In the genomic region with DNA sequence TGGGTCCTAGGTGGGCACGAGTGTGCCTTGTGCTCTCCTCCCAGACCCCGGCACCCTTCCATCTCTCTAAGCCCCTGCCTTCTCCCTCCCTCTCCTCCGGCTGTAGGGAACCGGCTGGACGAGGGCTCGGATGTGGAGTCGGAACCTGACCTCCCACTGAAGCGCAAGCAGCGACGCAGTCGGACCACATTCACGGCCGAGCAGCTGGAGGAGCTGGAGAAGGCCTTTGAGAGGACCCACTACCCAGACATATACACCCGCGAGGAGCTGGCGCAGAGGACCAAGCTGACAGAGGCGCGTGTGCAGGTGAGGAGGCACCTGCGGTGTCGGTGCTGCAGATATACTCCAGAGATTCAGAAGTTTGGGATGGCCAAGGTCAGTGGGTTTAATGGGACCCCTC, we compare ENCODE assay signal across 28 cellular contexts.
"Had no signal": no experiment of that assay in that cellular context is flagged by ENCODE, and none has a peak within 500 bp of the region (broad histone marks: within the 10 kb centered on the region; RNA-seq: fewer than 3 reads in every experiment).

No MANE protein-coding gene starts in this region.

- H3K4me1 ChIP-seq: colonic mucosa, esophagus muscularis mucosa, esophagus squamous epithelium, foreskin keratinocyte, gastrocnemius medialis, gastroesophageal sphincter, heart left ventricle, heart right ventricle had no signal

- FAIRE-seq: colon, endometrium, frontal cortex had no signal

- H3K36me3 ChIP-seq: colonic mucosa, esophagus muscularis mucosa, esophagus squamous epithelium, gastrocnemius medialis, gastroesophageal sphincter, heart left ventricle, heart right ventricle had no signal

- H3K27me3 ChIP-seq: colonic mucosa had no signal

- H3K4me3 ChIP-seq: colonic mucosa, coronary artery, dorsolateral prefrontal cortex, esophagus muscularis mucosa, esophagus squamous epithelium, gastrocnemius medialis, gastroesophageal sphincter, heart left ventricle, heart right ventricle had no signal

- H3K27ac ChIP-seq: colonic mucosa, coronary artery, dorsolateral prefrontal cortex, epithelial cell of prostate, esophagus muscularis mucosa, esophagus squamous epithelium, foreskin keratinocyte, gastrocnemius medialis, gastroesophageal sphincter, heart left ventricle, heart right ventricle had no signal

- DNase-seq: colonic mucosa; cortex of kidney; dermis blood vessel endothelial cell; dorsolateral prefrontal cortex; effector CD4-positive, alpha-beta T cell; effector CD8-positive, alpha-beta T cell; effector memory CD4-positive, alpha-beta T cell; effector memory CD8-positive, alpha-beta T cell; endodermal cell; erythroblast; esophagus squamous epithelium; foreskin fibroblast; foreskin keratinocyte; foreskin melanocyte; gastrocnemius medialis; glutamatergic neuron; head of caudate nucleus; heart left ventricle; heart right ventricle had no signal

- ATAC-seq: effector memory CD8-positive, alpha-beta T cell; esophagus mucosa; foreskin keratinocyte; gastrocnemius medialis; gastroesophageal sphincter; heart left ventricle; heart right ventricle had no signal

- H3K27ac Mint-ChIP-seq: dendritic cell treated with granulocyte-macrophage colony-stimulating factor and Interleukin-4, amounts not matched to agents 40 ng/mL and 50 ng/mL, for 4 days; effector memory CD8-positive, alpha-beta T cell; endodermal cell had no signal

- H3K9me3 Mint-ChIP-seq: dendritic cell treated with granulocyte-macrophage colony-stimulating factor and Interleukin-4, amounts not matched to agents 40 ng/mL and 50 ng/mL, for 4 days; effector memory CD8-positive, alpha-beta T cell; endodermal cell had no signal

- H3K4me3 Mint-ChIP-seq: dendritic cell treated with granulocyte-macrophage colony-stimulating factor and Interleukin-4, amounts not matched to agents 40 ng/mL and 50 ng/mL, for 4 days; effector memory CD8-positive, alpha-beta T cell; endodermal cell had no signal

- H3K9me3 ChIP-seq: colonic mucosa, esophagus muscularis mucosa, esophagus squamous epithelium, gastrocnemius medialis, gastroesophageal sphincter, heart left ventricle, heart right ventricle had no signal
